In genomic region chr6:39274903-39275302, GRCh38 we compare ENCODE assay signal across 31 cellular contexts. TPM values are rescaled to one million over a fixed set of nuclear protein-coding genes. Genes with fewer than 3 reads are reported as not detected.
DNase-seq lines count a peak whose midpoint lies in the region; ATAC-seq, FAIRE-seq and TF ChIP-seq lines count a peak whose summit lies in the region.
"Had no signal": no experiment of that assay in that cellular context is flagged by ENCODE, and none has a peak within 500 bp of the region (broad histone marks: within the 10 kb centered on the region; RNA-seq: fewer than 3 reads in every experiment).

No MANE protein-coding gene starts in this region.

- BruUV-seq in HepG2 (replicated peaks; lab: Mats Ljungman, UMichigan) (no TSS peak), K562 (replicated peaks; lab: Mats Ljungman, UMichigan) (no TSS peak)

- TF ChIP-seq CTCF in HepG2 (CRISPR knock-in tag; IDR thresholded peaks at IDR 0.05), result no peak
- TF ChIP-seq CTCF in right lobe of liver (IDR thresholded peaks at IDR 0.05), result no peak
- no peak for TF ChIP-seq CTCF in K562 (IDR thresholded peaks at IDR 0.05 in 2 of 3, conservative IDR thresholded peaks at IDR 0.05 in 1 of 3; ENCODE audit: insufficient read depth in 2 of 3, low read depth in 1 of 3, low read length in 3 of 3)

- TF ChIP-seq POLR2A in HepG2 (IDR thresholded peaks at IDR 0.05; ENCODE audit: insufficient read depth in 1 of 2, low read depth in 2 of 2, low read length in 2 of 2) (no peak), right lobe of liver (IDR thresholded peaks at IDR 0.05) (no peak), K562 (conservative IDR thresholded peaks at IDR 0.05) (no peak), GM18505 (IDR thresholded peaks at IDR 0.05; ENCODE audit: borderline replicate concordance, extremely low read depth, insufficient read depth, insufficient read length) (no peak)

- H3K27ac ChIP-seq in HepG2 (ENCODE audit: extremely low read length, insufficient read depth, low read length) (no peak overlapping the region), right lobe of liver (no peak overlapping the region), K562 (ENCODE audit: extremely low read depth, low read depth, low read length) (no peak overlapping the region)
- H3K27ac ChIP-seq: BLaER1 had no signal

- POLR2A ChIA-PET in HepG2 (lab: Yijun Ruan, JAX), result no interaction called here
- POLR2A ChIA-PET in K562 (lab: Yijun Ruan, JAX), result interaction anchor here (0.6 kb wide), 2 partner anchors 14 to 1082 kb away, joined by 3 to 7 read pairs; no protein-coding TSS in a partner anchor

- no peak for FAIRE-seq in HepG2 (lab: Jason Lieb, UNC)
- no peak for FAIRE-seq in K562 (lab: Jason Lieb, UNC)
- FAIRE-seq: GM12878, GM12892, GM19239 had no signal

- TF ChIP-seq RAD21 in HepG2 (CRISPR knock-in tag; IDR thresholded peaks at IDR 0.05), result no peak
- no peak for TF ChIP-seq RAD21 in K562 (CRISPR knock-in tag; conservative IDR thresholded peaks at IDR 0.05 in 1 of 2, IDR thresholded peaks at IDR 0.05 in 1 of 2)

- no peaks in the 10 kb centered on the region for H3K36me3 ChIP-seq in HepG2 (replicated peaks in 1 of 2; ENCODE audit: control insufficient read depth in 1 of 2, insufficient read depth in 2 of 2, low read length in 2 of 2)
- no peaks in the 10 kb centered on the region for H3K36me3 ChIP-seq in right lobe of liver
- H3K36me3 ChIP-seq in K562 (ENCODE audit: control insufficient read depth, insufficient read depth, low read length), result no peaks in the 10 kb centered on the region
- H3K36me3 ChIP-seq: BE2C, BLaER1 had no signal

- CTCF ChIA-PET in HepG2 (lab: Yijun Ruan, JAX; ENCODE audit: low intra/inter-chr PET ratio, low total read pairs), result no interaction called here
- CTCF ChIA-PET in K562 (lab: Yijun Ruan, JAX; ENCODE audit: low intra/inter-chr PET ratio), result no interaction called here

- DNase-seq in HepG2 (ENCODE audit: low spot score) (no peak), right lobe of liver (no peak), K562 (ENCODE audit: extremely low read depth in 1 of 4, low spot score in 3 of 4) (no peak), mesenteric fat pad (ENCODE audit: low spot score) (peak; percentile 28)
- DNase-seq: 8988T; ACHN; BE2C; C1 segment of cervical spinal cord; CD4-positive, alpha-beta memory T cell; CD4-positive, CD25-positive, alpha-beta regulatory T cell; CD8-positive, alpha-beta memory T cell; COR-L47; DMS 273 treated with DMSO at 0.1 percent for 48 hours; DMS153; DMS53; DMS79; DND-41; EL; GDM1 had no signal

- H3K9ac ChIP-seq in HepG2 (ENCODE audit: insufficient read depth, low read depth, low read length) (no peak overlapping the region), K562 (ENCODE audit: insufficient read depth in 1 of 2, low read depth in 2 of 2, low read length in 2 of 2) (no peak overlapping the region)
- H3K9ac ChIP-seq: BLaER1 had no signal

- intact Hi-C loops in HepG2 (cut with micrococcal nuclease; ENCODE audit: unreplicated experiment) (no loop called here), right lobe of liver (cut with DNase I) (no loop called here), K562 (cut with micrococcal nuclease) (no loop called here)

- H3K4me1 ChIP-seq in HepG2 (ENCODE audit: insufficient read depth, low read length) (no peaks in the 10 kb centered on the region), right lobe of liver (peaks cover 0 to 15% (median 6%) of the 10 kb centered on the region in 4 donors), K562 (replicated peaks in 1 of 2; ENCODE audit: control insufficient read depth in 2 of 2, insufficient read depth in 2 of 2, low read length in 2 of 2) (no peaks in the 10 kb centered on the region)
- H3K4me1 ChIP-seq: BE2C had no signal

- H3K27me3 ChIP-seq in HepG2 (ENCODE audit: control insufficient read depth in 1 of 2, insufficient read depth in 2 of 2, low read length in 2 of 2), result peaks cover 0 to under 1% of the 10 kb centered on the region in 2 experiments; a peak in 1 of 5 replicates
- no peaks in the 10 kb centered on the region for H3K27me3 ChIP-seq in right lobe of liver
- H3K27me3 ChIP-seq in K562 (ENCODE audit: control insufficient read depth in 2 of 2, insufficient read depth in 2 of 2, low read length in 2 of 2), result peaks cover 44 to 56% of the 10 kb centered on the region in 2 experiments
- H3K27me3 ChIP-seq: BE2C, BLaER1 had no signal

- H3K9me3 ChIP-seq in HepG2 (ENCODE audit: low read length) (no peaks in the 10 kb centered on the region), right lobe of liver (no peaks in the 10 kb centered on the region), K562 (replicated peaks; ENCODE audit: control insufficient read depth, insufficient read depth, low read depth, low read length) (no peaks in the 10 kb centered on the region)
- H3K9me3 ChIP-seq: BE2C, BLaER1 had no signal

- no peak overlapping the region for H3K4me2 ChIP-seq in HepG2 (ENCODE audit: low read depth, low read length)
- no peak overlapping the region for H3K4me2 ChIP-seq in K562 (ENCODE audit: insufficient read depth, low read length)
- H3K4me2 ChIP-seq: BLaER1 had no signal

- no peaks in the 10 kb centered on the region for H3K9me1 ChIP-seq in K562 (ENCODE audit: control insufficient read depth, insufficient read depth, low read length)

- TF ChIP-seq EP300 in HepG2 (IDR thresholded peaks at IDR 0.05; ENCODE audit: low read depth in 2 of 2, low read length in 2 of 2) (no peak), HepG2 (CRISPR knock-in tag; IDR thresholded peaks at IDR 0.05; ENCODE audit: borderline replicate concordance) (no peak), K562 (IDR thresholded peaks at IDR 0.05; ENCODE audit: low read length) (no peak)

- ATAC-seq in HepG2, result no peak
- ATAC-seq in right lobe of liver, result no peak
- ATAC-seq in K562, result no peak
- ATAC-seq in activated CD4-positive, CD25-positive, alpha-beta regulatory T cell treated with anti-CD3 and anti-CD28 coated beads, Interleukin-2, amount 50 U/mL, for 24 hours, result no peak
- no peak for ATAC-seq in GM18505 (IDR thresholded peaks at IDR 0.05; ENCODE audit: unreplicated experiment)
- ATAC-seq in HG03280 (IDR thresholded peaks at IDR 0.05; ENCODE audit: unreplicated experiment), result no peak
- ATAC-seq: GM12878 had no signal

- in situ Hi-C loops in HepG2 (cut with HindIII; ENCODE audit: extremely low pct_ligation_motif_present, low pct_unique_long_range_greater_than_20kb), result no loop called here
- in situ Hi-C loops in K562 (cut with MboI), result no loop called here

- H2AFZ ChIP-seq in HepG2 (ENCODE audit: low read length), result no peak overlapping the region
- H2AFZ ChIP-seq in K562 (ENCODE audit: low read depth, low read length), result no peak overlapping the region

- H3K79me2 ChIP-seq in HepG2 (ENCODE audit: insufficient read depth, low read length) (no peaks in the 10 kb centered on the region), K562 (ENCODE audit: control insufficient read depth, insufficient read depth, low read length) (no peaks in the 10 kb centered on the region)

- no peak overlapping the region for H3K4me3 ChIP-seq in HepG2 (replicated peaks in 1 of 3; ENCODE audit: insufficient read depth in 1 of 3, low read depth in 2 of 3, low read length in 3 of 3)
- H3K4me3 ChIP-seq in right lobe of liver, result no peak overlapping the region
- no peak overlapping the region for H3K4me3 ChIP-seq in K562
- H3K4me3 ChIP-seq: BLaER1, GM12878 had no signal

- H4K20me1 ChIP-seq in HepG2 (ENCODE audit: insufficient read depth, low read length) (no peaks in the 10 kb centered on the region), K562 (replicated peaks; ENCODE audit: control insufficient read depth, insufficient read depth, low read length) (0 out of 2 replicates have a peak, but pooled peaks cover 4% of the 10 kb centered on the region)
- H4K20me1 ChIP-seq: BLaER1 had no signal

- 0% methylated on average over 3 of the region's 3 CpGs for WGBS in HepG2 (ENCODE audit: low lambda C conversion rate)
- 100% methylated on average over 1 of the region's 3 CpGs for WGBS in right lobe of liver (ENCODE audit: insufficient coverage, low coverage, low lambda C conversion rate, missing lambda C conversion rate)
- 3% methylated on average over 3 of the region's 3 CpGs for WGBS in K562 (ENCODE audit: insufficient coverage, low coverage, missing lambda C conversion rate)

RNA-seq across cellular contexts. Expression of gene KCNK17, which starts 39.3 kb away (rescaled TPM):
- total RNA-seq in HepG2 (2016; rRNA removed; fragmentation: Illumina TruSeq; extraction: Trizol) (not detected in 2 replicates), right lobe of liver (under 1 TPM in 5 of 6 experiments, not detected in 1; 0.31 to 0.77 (median 0.39) TPM), K562 (2014; rRNA removed) (not detected in 2 replicates), K562 (2014; rRNA removed; fragmentation: Illumina TruSeq; extraction: Trizol) (not detected in 2 replicates), K562 (2015; rRNA removed; fragmentation: Illumina TruSeq; extraction: Trizol) (not detected in 2 replicates), K562 (2021) (not detected in 2 replicates), mesenteric fat pad (0.19 TPM)
- not detected in 2 replicates for total RNA-seq in HepG2 (2016; cell fraction: cytosol; rRNA removed; fragmentation: Illumina TruSeq; extraction: Trizol; ENCODE audit: low read depth)
- not detected in 2 replicates for total RNA-seq in HepG2 (2016; cell fraction: insoluble cytoplasmic fraction; rRNA removed; fragmentation: Illumina TruSeq; extraction: Trizol)
- not detected in 2 replicates for total RNA-seq in HepG2 (2016; cell fraction: membrane; rRNA removed; fragmentation: Illumina TruSeq; extraction: Trizol)
- not detected in 2 replicates for total RNA-seq in HepG2 (2016; cell fraction: nucleus; rRNA removed; fragmentation: Illumina TruSeq; extraction: Trizol)
- polyA plus RNA-seq in HepG2 (2011; rRNA removed) (not detected in 2 replicates), K562 (2011; rRNA removed) (not detected in 2 replicates), K562 (2014; fragmentation: Illumina TruSeq; extraction: Trizol) (not detected in 2 replicates), K562 (2014; fragmentation: Nextera tagmentation; extraction: Ambion mirVana) (not detected), K562 (2014; rRNA removed) (not detected in 2 replicates)
- not detected in 2 replicates for polyA plus RNA-seq in HepG2 (2011; cell fraction: cytosol; rRNA removed)
- not detected in 2 replicates for polyA plus RNA-seq in HepG2 (2011; cell fraction: nucleus; rRNA removed)
- polyA plus RNA-seq in HepG2 (2012), result not detected in 2 replicates
- polyA plus RNA-seq in HepG2 (2016; cell fraction: cytosol; fragmentation: Illumina TruSeq; extraction: Trizol; ENCODE audit: low read depth), result not detected in 2 replicates
- not detected in 2 replicates for polyA plus RNA-seq in HepG2 (2016; cell fraction: insoluble cytoplasmic fraction; fragmentation: Illumina TruSeq; extraction: Trizol; ENCODE audit: low read depth)
- not detected in 2 replicates for polyA plus RNA-seq in HepG2 (2016; cell fraction: membrane; fragmentation: Illumina TruSeq; extraction: Trizol; ENCODE audit: low read depth)
- polyA plus RNA-seq in HepG2 (2016; cell fraction: nucleus; fragmentation: Illumina TruSeq; extraction: Trizol; ENCODE audit: insufficient read depth, low read depth), result not detected in 2 replicates
- not detected in 2 replicates for polyA minus RNA-seq in HepG2 (2011; rRNA and poly(A)+ RNA removed; ENCODE audit: low replicate concordance)
- not detected in 2 replicates for polyA minus RNA-seq in HepG2 (2011; cell fraction: cytosol; rRNA and poly(A)+ RNA removed)
- polyA minus RNA-seq in HepG2 (2011; cell fraction: nucleus; rRNA and poly(A)+ RNA removed), result not detected in 2 replicates
- not detected in 2 replicates for total RNA-seq in K562 (2011; cell fraction: chromatin; rRNA removed; ENCODE audit: low replicate concordance)
- total RNA-seq in K562 (2011; cell fraction: nucleolus; rRNA removed), result not detected in 2 replicates
- not detected in 2 replicates for total RNA-seq in K562 (2011; cell fraction: nucleoplasm; rRNA removed)
- not detected in 2 replicates for polyA plus RNA-seq in K562 (2011; cell fraction: cytosol; rRNA removed)
- polyA plus RNA-seq in K562 (2011; cell fraction: nucleus; rRNA removed), result not detected in 2 replicates
- polyA plus RNA-seq in K562 (2012), result not detected in 2 replicates
- polyA minus RNA-seq in K562 (2011; rRNA and poly(A)+ RNA removed), result not detected in 2 replicates
- not detected in 2 replicates for polyA minus RNA-seq in K562 (2011; cell fraction: cytosol; rRNA and poly(A)+ RNA removed)
- polyA minus RNA-seq in K562 (2011; cell fraction: nucleus; rRNA and poly(A)+ RNA removed), result not detected in 2 replicates
- total RNA-seq: A673; CD4-positive, alpha-beta memory T cell; CD4-positive, CD25-positive, alpha-beta regulatory T cell; CD8-positive, alpha-beta memory T cell; Daoy; G401; GM12878 had no signal
- polyA plus RNA-seq: AG04450; CD14-positive monocyte; CD4-positive, alpha-beta memory T cell; CD4-positive, CD25-positive, alpha-beta regulatory T cell; CD8-positive, alpha-beta memory T cell; GM12878 had no signal

RNA-seq across cellular contexts. Expression of gene KCNK5, which starts 45.6 kb away (rescaled TPM):
- total RNA-seq in HepG2 (2016; rRNA removed; fragmentation: Illumina TruSeq; extraction: Trizol) (0.04 TPM in 1 of 2 replicates, not detected in the other), right lobe of liver (10 to 100 TPM in 2 of 6 experiments, 1 to 10 TPM in 4; 3.2 to 54.3 (median 6.7) TPM), K562 (2014; rRNA removed) (35.5 and 38.0 TPM in 2 replicates), K562 (2014; rRNA removed; fragmentation: Illumina TruSeq; extraction: Trizol) (12.7 and 15.0 TPM in 2 replicates), K562 (2015; rRNA removed; fragmentation: Illumina TruSeq; extraction: Trizol) (26.1 and 27.1 TPM in 2 replicates), K562 (2021) (41.6 and 45.8 TPM in 2 replicates), mesenteric fat pad (0.87 TPM)
- not detected in 2 replicates for total RNA-seq in HepG2 (2016; cell fraction: cytosol; rRNA removed; fragmentation: Illumina TruSeq; extraction: Trizol; ENCODE audit: low read depth)
- total RNA-seq in HepG2 (2016; cell fraction: insoluble cytoplasmic fraction; rRNA removed; fragmentation: Illumina TruSeq; extraction: Trizol), result 0.04 TPM in 1 of 2 replicates, not detected in the other
- total RNA-seq in HepG2 (2016; cell fraction: membrane; rRNA removed; fragmentation: Illumina TruSeq; extraction: Trizol), result not detected in 2 replicates
- total RNA-seq in HepG2 (2016; cell fraction: nucleus; rRNA removed; fragmentation: Illumina TruSeq; extraction: Trizol), result not detected in 2 replicates
- polyA plus RNA-seq in HepG2 (2011; rRNA removed) (0.03 TPM in 1 of 2 replicates, not detected in the other), K562 (2011; rRNA removed) (17.5 and 24.6 TPM in 2 replicates), K562 (2014; fragmentation: Illumina TruSeq; extraction: Trizol) (25.8 and 31.8 TPM in 2 replicates), K562 (2014; fragmentation: Nextera tagmentation; extraction: Ambion mirVana) (1 to 10 TPM; 1.5 to 1.9 TPM), K562 (2014; rRNA removed) (25.6 and 31.5 TPM in 2 replicates)
- polyA plus RNA-seq in HepG2 (2011; cell fraction: cytosol; rRNA removed), result 0.01 TPM in 1 of 2 replicates, not detected in the other
- not detected in 2 replicates for polyA plus RNA-seq in HepG2 (2011; cell fraction: nucleus; rRNA removed)
- not detected in 2 replicates for polyA plus RNA-seq in HepG2 (2012)
- not detected in 2 replicates for polyA plus RNA-seq in HepG2 (2016; cell fraction: cytosol; fragmentation: Illumina TruSeq; extraction: Trizol; ENCODE audit: low read depth)
- polyA plus RNA-seq in HepG2 (2016; cell fraction: insoluble cytoplasmic fraction; fragmentation: Illumina TruSeq; extraction: Trizol; ENCODE audit: low read depth), result not detected in 2 replicates
- polyA plus RNA-seq in HepG2 (2016; cell fraction: membrane; fragmentation: Illumina TruSeq; extraction: Trizol; ENCODE audit: low read depth), result not detected in 2 replicates
- polyA plus RNA-seq in HepG2 (2016; cell fraction: nucleus; fragmentation: Illumina TruSeq; extraction: Trizol; ENCODE audit: insufficient read depth, low read depth), result not detected in 2 replicates
- 9.6 TPM in 1 of 2 replicates, not detected in the other for polyA minus RNA-seq in HepG2 (2011; rRNA and poly(A)+ RNA removed; ENCODE audit: low replicate concordance)
- polyA minus RNA-seq in HepG2 (2011; cell fraction: cytosol; rRNA and poly(A)+ RNA removed), result not detected in 2 replicates
- polyA minus RNA-seq in HepG2 (2011; cell fraction: nucleus; rRNA and poly(A)+ RNA removed), result not detected in 2 replicates
- total RNA-seq in K562 (2011; cell fraction: chromatin; rRNA removed; ENCODE audit: low replicate concordance), result 39.4 and 105 TPM in 2 replicates
- total RNA-seq in K562 (2011; cell fraction: nucleolus; rRNA removed), result 101 and 127 TPM in 2 replicates
- total RNA-seq in K562 (2011; cell fraction: nucleoplasm; rRNA removed), result 65.7 and 73.6 TPM in 2 replicates
- polyA plus RNA-seq in K562 (2011; cell fraction: cytosol; rRNA removed), result 21.1 and 29.2 TPM in 2 replicates
- 43.7 and 67.2 TPM in 2 replicates for polyA plus RNA-seq in K562 (2011; cell fraction: nucleus; rRNA removed)
- polyA plus RNA-seq in K562 (2012), result 31.4 and 32.9 TPM in 2 replicates
- 19.7 and 25.9 TPM in 2 replicates for polyA minus RNA-seq in K562 (2011; rRNA and poly(A)+ RNA removed)
- polyA minus RNA-seq in K562 (2011; cell fraction: cytosol; rRNA and poly(A)+ RNA removed), result 29.4 and 31.6 TPM in 2 replicates
- 22.3 and 24.7 TPM in 2 replicates for polyA minus RNA-seq in K562 (2011; cell fraction: nucleus; rRNA and poly(A)+ RNA removed)
- total RNA-seq: A673, G401 had no signal
- polyA plus RNA-seq: AG04450, CD14-positive monocyte had no signal

RNA-seq across cellular contexts. Expression of gene KCNK16, which starts 47.6 kb away (rescaled TPM):
- total RNA-seq in HepG2 (2016; rRNA removed; fragmentation: Illumina TruSeq; extraction: Trizol) (not detected in 2 replicates), right lobe of liver (not detected), K562 (2014; rRNA removed) (not detected in 2 replicates), K562 (2014; rRNA removed; fragmentation: Illumina TruSeq; extraction: Trizol) (not detected in 2 replicates), K562 (2015; rRNA removed; fragmentation: Illumina TruSeq; extraction: Trizol) (not detected in 2 replicates), K562 (2021) (not detected in 2 replicates), mesenteric fat pad (not detected)
- not detected in 2 replicates for total RNA-seq in HepG2 (2016; cell fraction: cytosol; rRNA removed; fragmentation: Illumina TruSeq; extraction: Trizol; ENCODE audit: low read depth)
- total RNA-seq in HepG2 (2016; cell fraction: insoluble cytoplasmic fraction; rRNA removed; fragmentation: Illumina TruSeq; extraction: Trizol), result not detected in 2 replicates
- total RNA-seq in HepG2 (2016; cell fraction: membrane; rRNA removed; fragmentation: Illumina TruSeq; extraction: Trizol), result not detected in 2 replicates
- total RNA-seq in HepG2 (2016; cell fraction: nucleus; rRNA removed; fragmentation: Illumina TruSeq; extraction: Trizol), result not detected in 2 replicates
- polyA plus RNA-seq in HepG2 (2011; rRNA removed) (not detected in 2 replicates), K562 (2011; rRNA removed) (not detected in 2 replicates), K562 (2014; fragmentation: Illumina TruSeq; extraction: Trizol) (not detected in 2 replicates), K562 (2014; fragmentation: Nextera tagmentation; extraction: Ambion mirVana) (not detected), K562 (2014; rRNA removed) (not detected in 2 replicates)
- not detected in 2 replicates for polyA plus RNA-seq in HepG2 (2011; cell fraction: cytosol; rRNA removed)
- not detected in 2 replicates for polyA plus RNA-seq in HepG2 (2011; cell fraction: nucleus; rRNA removed)
- not detected in 2 replicates for polyA plus RNA-seq in HepG2 (2012)
- polyA plus RNA-seq in HepG2 (2016; cell fraction: cytosol; fragmentation: Illumina TruSeq; extraction: Trizol; ENCODE audit: low read depth), result not detected in 2 replicates
- polyA plus RNA-seq in HepG2 (2016; cell fraction: insoluble cytoplasmic fraction; fragmentation: Illumina TruSeq; extraction: Trizol; ENCODE audit: low read depth), result not detected in 2 replicates
- not detected in 2 replicates for polyA plus RNA-seq in HepG2 (2016; cell fraction: membrane; fragmentation: Illumina TruSeq; extraction: Trizol; ENCODE audit: low read depth)
- not detected in 2 replicates for polyA plus RNA-seq in HepG2 (2016; cell fraction: nucleus; fragmentation: Illumina TruSeq; extraction: Trizol; ENCODE audit: insufficient read depth, low read depth)
- not detected in 2 replicates for polyA minus RNA-seq in HepG2 (2011; rRNA and poly(A)+ RNA removed; ENCODE audit: low replicate concordance)
- not detected in 2 replicates for polyA minus RNA-seq in HepG2 (2011; cell fraction: cytosol; rRNA and poly(A)+ RNA removed)
- polyA minus RNA-seq in HepG2 (2011; cell fraction: nucleus; rRNA and poly(A)+ RNA removed), result not detected in 2 replicates
- not detected in 2 replicates for total RNA-seq in K562 (2011; cell fraction: chromatin; rRNA removed; ENCODE audit: low replicate concordance)
- not detected in 2 replicates for total RNA-seq in K562 (2011; cell fraction: nucleolus; rRNA removed)
- not detected in 2 replicates for total RNA-seq in K562 (2011; cell fraction: nucleoplasm; rRNA removed)
- not detected in 2 replicates for polyA plus RNA-seq in K562 (2011; cell fraction: cytosol; rRNA removed)
- polyA plus RNA-seq in K562 (2011; cell fraction: nucleus; rRNA removed), result not detected in 2 replicates
- not detected in 2 replicates for polyA plus RNA-seq in K562 (2012)
- polyA minus RNA-seq in K562 (2011; rRNA and poly(A)+ RNA removed), result not detected in 2 replicates
- not detected in 2 replicates for polyA minus RNA-seq in K562 (2011; cell fraction: cytosol; rRNA and poly(A)+ RNA removed)
- not detected in 2 replicates for polyA minus RNA-seq in K562 (2011; cell fraction: nucleus; rRNA and poly(A)+ RNA removed)
- total RNA-seq: A673; CD4-positive, alpha-beta memory T cell; CD4-positive, CD25-positive, alpha-beta regulatory T cell; CD8-positive, alpha-beta memory T cell; Daoy; G401; GM12878 had no signal
- polyA plus RNA-seq: AG04450; CD14-positive monocyte; CD4-positive, alpha-beta memory T cell; CD4-positive, CD25-positive, alpha-beta regulatory T cell; CD8-positive, alpha-beta memory T cell; GM12878 had no signal

Comparison
In these comparisons a context has a peak if more than half of its experiments do, and no peak if none do; other contexts are left out.
1. Of the 241 proteins assayed by ChIP-seq in both HepG2 and K562: peak only in HepG2: MAFF and MAFK; only in K562: MAFG; in both: none; in neither: 238.